9 cellular contexts compared by ENCODE assay signal in the genomic region with DNA sequence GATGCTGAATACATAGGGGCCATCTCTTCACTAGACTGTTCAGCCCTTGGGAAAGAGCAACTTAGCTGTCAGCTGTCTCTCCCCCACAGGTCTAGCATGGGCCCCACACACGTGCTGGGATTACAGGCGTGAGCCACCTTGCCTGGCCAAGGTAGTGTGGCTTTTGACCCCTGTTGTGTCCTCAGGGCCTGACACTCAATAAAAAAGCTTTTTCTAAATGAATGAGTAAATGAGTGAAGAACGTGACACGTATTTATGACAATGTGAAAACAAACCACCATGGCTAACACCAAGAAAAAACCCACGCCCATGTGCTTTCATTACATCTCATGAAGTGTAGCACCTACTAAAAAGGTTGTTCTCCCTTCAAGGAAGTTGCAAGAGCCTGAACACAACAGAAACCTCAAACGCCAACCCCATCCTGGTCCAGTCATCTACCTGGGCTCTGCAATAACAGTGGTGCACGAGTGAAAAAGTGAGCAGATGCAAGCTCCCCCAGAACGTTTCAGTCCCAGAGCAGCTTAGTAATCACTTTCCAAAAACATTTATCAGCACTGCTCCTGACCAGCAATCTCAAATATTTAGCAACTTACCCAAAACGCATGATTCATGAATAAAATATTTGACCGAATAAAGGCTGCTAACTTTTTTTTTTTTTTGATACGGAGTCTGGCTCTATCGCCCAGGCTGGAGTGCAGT. TPM values are rescaled to one million over a fixed set of nuclear protein-coding genes. Genes with fewer than 3 reads are reported as not detected.
A peak's percentile ranks its signal among the peaks of the same experiment; 100 is the strongest.
DNase-seq lines count a peak whose midpoint lies in the region; ATAC-seq, FAIRE-seq and TF ChIP-seq lines count a peak whose summit lies in the region.
"Had no signal": no experiment of that assay in that cellular context is flagged by ENCODE, and none has a peak within 500 bp of the region (broad histone marks: within the 10 kb centered on the region; RNA-seq: fewer than 3 reads in every experiment).

No MANE protein-coding gene starts in this region.

- H2BK120ac ChIP-seq in H1 (replicated peaks; ENCODE audit: low read depth, low read length): no peak overlapping the region

- peaks cover 2 to 27% (median 15%) of the 10 kb centered on the region in 4 experiments; a peak in 6 of 7 replicates for H3K4me1 ChIP-seq in H1 (replicated peaks in 1 of 4; ENCODE audit: control insufficient read depth in 3 of 4, insufficient read depth in 4 of 4, low read length in 3 of 4)
- peaks cover 19 to 70% of the 10 kb centered on the region in 2 donors for H3K4me1 ChIP-seq in left lung

- H3K27ac ChIP-seq in H1 (ENCODE audit: low read depth, low read length) (no peak overlapping the region), left lung (peak overlapping the region in 1 of 2 donors; percentile 33)
- H3K27ac ChIP-seq: psoas muscle had no signal

- H3K4me3 ChIP-seq in H1 (ENCODE audit: extremely low read depth in 1 of 4, insufficient read depth in 2 of 4, low read depth in 3 of 4, low read length in 4 of 4) (no peak overlapping the region), left lung (no peak overlapping the region)
- H3K4me3 ChIP-seq: psoas muscle had no signal

- H2AFZ ChIP-seq in H1 (ENCODE audit: low read length): no peak overlapping the region

- H3K79me2 ChIP-seq in H1 (ENCODE audit: control insufficient read depth in 1 of 2, insufficient read depth in 2 of 2, low read length in 2 of 2): peaks cover 19 to 72% of the 10 kb centered on the region in 2 experiments

- FAIRE-seq in H1 (lab: Jason Lieb, UNC): no peak

- H2BK12ac ChIP-seq in H1 (ENCODE audit: low read depth, low read length): no peak overlapping the region

- H4K5ac ChIP-seq in H1 (ENCODE audit: insufficient read length, low read depth, low read length): no peak overlapping the region

- H3K56ac ChIP-seq in H1 (replicated peaks; ENCODE audit: insufficient read length, low read depth, low read length): no peak overlapping the region

- no peak overlapping the region for H3K4me2 ChIP-seq in H1 (ENCODE audit: insufficient read depth in 1 of 2, low read depth in 2 of 2, low read length in 2 of 2)

- 76% methylated on average over 11 of the region's 12 CpGs; no CpG with 5 or more reads in 1 of the 2 experiments for WGBS in H1 (ENCODE audit: extremely low coverage in 1 of 2, insufficient coverage in 1 of 2, insufficient read length in 1 of 2, insufficient replicate concordance in 2 of 2, low coverage in 1 of 2, low lambda C conversion rate in 2 of 2, missing lambda C conversion rate in 1 of 2), 2 experiments

- intact Hi-C loops in left lung (cut with DNase I): no loop called here

- no peak for TF ChIP-seq POLR2A in H1 (IDR thresholded peaks at IDR 0.05; ENCODE audit: control extremely low read depth in 1 of 2, low read depth in 2 of 2, low read length in 2 of 2)

- peak overlapping the region; percentile 32; the same call in 1 of the 2 replicates for H2AK5ac ChIP-seq in H1 (ENCODE audit: low read depth, low read length)

- peaks cover 4 to 5% of the 10 kb centered on the region in 2 experiments for H4K20me1 ChIP-seq in H1 (replicated peaks in 1 of 2; ENCODE audit: control insufficient read depth in 1 of 2, insufficient read depth in 2 of 2, low read length in 2 of 2)

- TF ChIP-seq CTCF in GM13977 (IDR thresholded peaks at IDR 0.05; ENCODE audit: extremely low read depth, insufficient read depth, missing control alignments) (no peak), H1 (IDR thresholded peaks at IDR 0.05; ENCODE audit: control extremely low read depth in 1 of 3, insufficient read depth in 1 of 3, low read depth in 1 of 3, low read length in 3 of 3) (no peak), left lung (IDR thresholded peaks at IDR 0.05) (no peak)

- peak overlapping the region; percentile 61; the same call in 1 of the 2 replicates for H2BK5ac ChIP-seq in H1 (ENCODE audit: low read depth, low read length)

- H3K9me3 ChIP-seq in H1 (ENCODE audit: insufficient read depth in 2 of 2, low read depth in 1 of 2, low read length in 1 of 2) (no peaks in the 10 kb centered on the region), left lung (no peaks in the 10 kb centered on the region)
- H3K9me3 ChIP-seq: psoas muscle had no signal

- CTCF ChIA-PET in H1 (lab: Charles Lee; ENCODE audit: partially characterized antibody): interaction anchor here (0.6 to 1.3 kb wide), 5 partner anchors 12 to 922 kb away, joined by 3 to 4 read pairs (median 3); no protein-coding TSS in a partner anchor

- peaks cover 4% of the 10 kb centered on the region for H3K23me2 ChIP-seq in H1 (ENCODE audit: low read depth, low read length)

- H3K23ac ChIP-seq in H1 (ENCODE audit: insufficient read length): no peak overlapping the region

- POLR2A ChIA-PET in H1 (lab: Charles Lee; ENCODE audit: partially characterized antibody): interaction anchor here (0.7 to 2.0 kb wide), 4 partner anchors 8 to 17 kb away, joined by 4 to 5 read pairs (median 5); no protein-coding TSS in a partner anchor

- TF ChIP-seq RAD21 in H1 (IDR thresholded peaks at IDR 0.05 in 1 of 2, conservative IDR thresholded peaks at IDR 0.05 in 1 of 2; ENCODE audit: low read depth in 2 of 2, low read length in 2 of 2): no peak

- no peak overlapping the region for H2BK20ac ChIP-seq in H1 (ENCODE audit: low read length)

- no peak overlapping the region for H3K14ac ChIP-seq in H1 (ENCODE audit: insufficient read length)

- H2BK15ac ChIP-seq in H1 (ENCODE audit: low read length): no peak overlapping the region

- H3K9ac ChIP-seq in H1 (replicated peaks in 1 of 4; ENCODE audit: extremely low read depth in 1 of 4, low read depth in 3 of 4, low read length in 3 of 4): no peak overlapping the region

- H4K91ac ChIP-seq in H1 (replicated peaks; ENCODE audit: insufficient read length, low read length): no peak overlapping the region

- TF ChIP-seq EP300 in H1 (IDR thresholded peaks at IDR 0.05; ENCODE audit: borderline replicate concordance in 1 of 2, low read depth in 2 of 2, low read length in 2 of 2): no peak

- peak; percentile 36 for ATAC-seq in HG02588 (IDR thresholded peaks at IDR 0.05; ENCODE audit: unreplicated experiment)
- no peak for ATAC-seq in left lung

- H3K27me3 ChIP-seq in H1 (replicated peaks in 1 of 4; ENCODE audit: control insufficient read depth in 3 of 4, extremely low read depth in 1 of 4, insufficient read depth in 3 of 4, low read length in 3 of 4): no peaks in the 10 kb centered on the region
- no peaks in the 10 kb centered on the region for H3K27me3 ChIP-seq in left lung

- H3K79me1 ChIP-seq in H1 (ENCODE audit: low read depth, low read length): peaks cover 4% of the 10 kb centered on the region; the same call in 1 of the 2 replicates

- no peak overlapping the region; the same call in 1 of the 2 replicates for H4K8ac ChIP-seq in H1 (ENCODE audit: extremely low read depth, insufficient read depth, low read length)

- H3K36me3 ChIP-seq in H1 (ENCODE audit: control insufficient read depth in 2 of 4, insufficient read depth in 4 of 4, low read length in 3 of 4) (no peaks in the 10 kb centered on the region; a peak in 1 of 8 replicates), left lung (no peaks in the 10 kb centered on the region)

- in situ Hi-C loops in GM13977 (cut with MboI; ENCODE audit: low pct_unique_long_range_greater_than_20kb, low sequenced_read_pairs, unreplicated experiment): no loop called here

- DNase-seq in GM13977 (ENCODE audit: low spot score) (peak; percentile 64), T-helper 2 cell (peak in 3 of 5 experiments; percentile 59 to 94 (median 74)), H1 (ENCODE audit: low read depth in 1 of 2, low spot score in 2 of 2) (no peak), HT-29 (ENCODE audit: low spot score) (no peak), left lung (no peak), NCI-H526 (lab: John Stamatoyannopoulos, UW) (no peak)
- DNase-seq in stimulated activated CD4-positive, alpha-beta T cell treated with anti-CD3 and anti-CD28 coated beads, Interleukin-2, amount 100 ng/mL, for 48 hours: peak; percentile 56 to 59
- DNase-seq: psoas muscle had no signal

- peak overlapping the region; percentile 40 for H3K4ac ChIP-seq in H1 (replicated peaks; ENCODE audit: insufficient read length, low read depth, low read length)

- peak overlapping the region; percentile 1; the same call in 1 of the 2 replicates for H3K18ac ChIP-seq in H1 (ENCODE audit: extremely low read depth, low read length)

TF ChIP-seq in H1, 55 proteins besides CTCF, POLR2A, EP300 and RAD21 (continues in another document):
- TF ChIP-seq GABPA (IDR thresholded peaks at IDR 0.05; ENCODE audit: borderline replicate concordance, insufficient read depth, low read length) (no peak), SIX5 (IDR thresholded peaks at IDR 0.05; ENCODE audit: low read depth, low read length) (no peak), TEAD4 (IDR thresholded peaks at IDR 0.05; ENCODE audit: low read depth, low read length) (no peak), SP2 (IDR thresholded peaks at IDR 0.05; ENCODE audit: low read length) (no peak), SRF (IDR thresholded peaks at IDR 0.05; ENCODE audit: low read depth, low read length) (no peak), SUZ12 (IDR thresholded peaks at IDR 0.05; ENCODE audit: low read length) (no peak), SIN3A (conservative IDR thresholded peaks at IDR 0.05 in 1 of 2, IDR thresholded peaks at IDR 0.05 in 1 of 2; ENCODE audit: low read depth in 1 of 2, low read length in 2 of 2) (no peak)

RNA-seq across cellular contexts. Expression of a gene that starts 3.4 kb away (rescaled TPM):
- total RNA-seq in H1 (2021; fragmentation: NEBNext Ultra II Directional; extraction: Animal tissue kit (Norgen Biotek cat#: 25700)): 92.9 and 94.7 TPM in 2 replicates
- 68.4 and 69.3 TPM in 2 replicates for polyA plus RNA-seq in H1 (2011; rRNA removed)
- polyA plus RNA-seq in H1 (2011; cell fraction: cytosol; rRNA removed): 69.3 TPM
- 122 TPM for polyA plus RNA-seq in H1 (2011; cell fraction: nucleus; rRNA removed)
- 53.8 to 78.2 TPM (median 59.0 TPM) in 4 replicates for polyA plus RNA-seq in H1 (2012, experiment 1 of 2)
- 4.4 TPM for polyA plus RNA-seq in H1 (2012, experiment 2 of 2)
- polyA plus RNA-seq in H1 (2013, experiment 1 of 2): 58.6 TPM
- 59.7 TPM for polyA plus RNA-seq in H1 (2013, experiment 2 of 2)
- 410 and 421 TPM in 2 replicates for polyA minus RNA-seq in H1 (2011; rRNA and poly(A)+ RNA removed)
- polyA minus RNA-seq in H1 (2011; cell fraction: cytosol; rRNA and poly(A)+ RNA removed): 127 TPM
- 199 TPM for polyA minus RNA-seq in H1 (2011; cell fraction: nucleus; rRNA and poly(A)+ RNA removed)
- 56.0 and 77.7 TPM in 2 replicates for total RNA-seq in HT-29 (2014; rRNA removed; shearing (Covaris generic))
- total RNA-seq in left lung: 10 to 100 TPM; 45.5 to 46.3 TPM

RNA-seq across cellular contexts. Expression of a gene that starts 15.5 kb away (rescaled TPM):
- total RNA-seq in H1 (2021; fragmentation: NEBNext Ultra II Directional; extraction: Animal tissue kit (Norgen Biotek cat#: 25700)): 50.4 and 53.2 TPM in 2 replicates
- polyA plus RNA-seq in H1 (2011; rRNA removed): 27.2 and 32.0 TPM in 2 replicates
- polyA plus RNA-seq in H1 (2011; cell fraction: cytosol; rRNA removed): 34.3 TPM
- polyA plus RNA-seq in H1 (2011; cell fraction: nucleus; rRNA removed): 16.9 TPM
- polyA plus RNA-seq in H1 (2012, experiment 1 of 2): 31.4 to 37.5 TPM (median 35.0 TPM) in 4 replicates
- 30.6 TPM for polyA plus RNA-seq in H1 (2012, experiment 2 of 2)
- 38.8 TPM for polyA plus RNA-seq in H1 (2013, experiment 1 of 2)
- polyA plus RNA-seq in H1 (2013, experiment 2 of 2): 39.4 TPM
- 9.7 and 10.1 TPM in 2 replicates for polyA minus RNA-seq in H1 (2011; rRNA and poly(A)+ RNA removed)
- 23.1 TPM for polyA minus RNA-seq in H1 (2011; cell fraction: cytosol; rRNA and poly(A)+ RNA removed)
- polyA minus RNA-seq in H1 (2011; cell fraction: nucleus; rRNA and poly(A)+ RNA removed): 12.6 TPM
- 23.1 and 24.4 TPM in 2 replicates for total RNA-seq in HT-29 (2014; rRNA removed; shearing (Covaris generic))
- 10 to 100 TPM; 23.1 to 24.3 TPM for total RNA-seq in left lung

Comparison
In these comparisons a context has a peak if more than half of its experiments do, and no peak if none do; other contexts are left out.
1. DNase-seq: peak in GM13977 (single experiment), T-helper 2 cell (3 of 5) and stimulated activated CD4-positive, alpha-beta T cell treated with anti-CD3 and anti-CD28 coated beads, Interleukin-2, amount 100 ng/mL, for 48 hours (2 of 2); none in H1 (0 of 2), HT-29 (single experiment), left lung (0 of 2) and NCI-H526 (0 of 2).